In the genomic region with DNA sequence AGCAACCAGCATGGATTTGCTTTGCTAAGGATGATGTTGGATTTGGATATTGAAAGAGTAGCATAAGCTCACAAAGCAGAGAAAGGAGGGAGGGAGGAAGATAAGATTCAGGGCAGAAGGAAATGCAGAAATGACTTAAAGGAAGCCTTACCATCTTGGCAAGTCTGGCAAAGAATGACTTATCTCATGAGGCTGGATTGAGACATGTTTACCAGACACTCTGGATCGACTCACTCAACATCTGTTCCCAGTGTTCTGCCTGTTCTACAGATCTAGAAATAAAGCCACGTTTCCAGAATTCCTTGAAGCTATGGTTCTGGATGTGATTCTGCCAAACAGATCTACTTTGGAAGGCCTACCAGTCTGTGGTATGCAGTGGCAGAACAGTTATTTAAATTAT, we compare ENCODE assay signal across 19 cellular contexts.
"Had no signal": no experiment of that assay in that cellular context is flagged by ENCODE, and none has a peak within 500 bp of the region (broad histone marks: within the 10 kb centered on the region; RNA-seq: fewer than 3 reads in every experiment).

No MANE protein-coding gene starts in this region.

- H3K4me1 ChIP-seq: breast epithelium, esophagus squamous epithelium, right atrium auricular region had no signal

- H3K9me3 ChIP-seq: neutrophil, right atrium auricular region had no signal

- H3K4me3 Mint-ChIP-seq: activated CD4-positive, alpha-beta memory T cell treated with anti-CD3 and anti-CD28 coated beads for 36 hours; activated CD4-positive, alpha-beta T cell treated with anti-CD3 and anti-CD28 coated beads for 36 hours; activated naive CD8-positive, alpha-beta T cell treated with anti-CD3 and anti-CD28 coated beads for 36 hours; activated T-cell treated with anti-CD3 and anti-CD28 coated beads, Interleukin-2, amount 50 U/mL, for 24 hours; T-helper 17 cell; type B pancreatic cell had no signal

- H3K27me3 ChIP-seq: breast epithelium, neutrophil, right atrium auricular region had no signal

- H3K27ac Mint-ChIP-seq: activated CD4-positive, alpha-beta memory T cell treated with anti-CD3 and anti-CD28 coated beads for 36 hours; activated CD4-positive, alpha-beta T cell treated with anti-CD3 and anti-CD28 coated beads for 36 hours; activated T-cell treated with anti-CD3 and anti-CD28 coated beads, Interleukin-2, amount 50 U/mL, for 24 hours; naive B cell; T-helper 17 cell; type B pancreatic cell had no signal

- DNase-seq: activated CD4-positive, alpha-beta memory T cell treated with anti-CD3 and anti-CD28 coated beads for 36 hours; activated CD4-positive, alpha-beta T cell treated with anti-CD3 and anti-CD28 coated beads for 36 hours; activated effector memory CD4-positive, alpha-beta T cell treated with Interleukin-2 at 50 U/mL for 16 hours; activated naive CD8-positive, alpha-beta T cell treated with anti-CD3 and anti-CD28 coated beads for 36 hours; activated T-cell treated with anti-CD3 and anti-CD28 coated beads, Interleukin-2, amount 50 U/mL, for 24 hours; aorta; esophagus squamous epithelium; naive B cell; stimulated activated CD4-positive, alpha-beta T cell treated with anti-CD3 and anti-CD28 coated beads, Interleukin-4, amount 100 ng/mL, for 24 hours; stimulated activated naive CD4-positive, alpha-beta T cell; T-helper 17 cell had no signal

- H3K27me3 Mint-ChIP-seq: activated naive CD8-positive, alpha-beta T cell treated with anti-CD3 and anti-CD28 coated beads for 36 hours; activated T-cell treated with anti-CD3 and anti-CD28 coated beads, Interleukin-2, amount 50 U/mL, for 24 hours; progenitor cell of endocrine pancreas; type B pancreatic cell had no signal

- H3K36me3 ChIP-seq: breast epithelium, esophagus squamous epithelium, neutrophil, right atrium auricular region had no signal

- ATAC-seq: activated CD4-positive, alpha-beta T cell treated with anti-CD3 and anti-CD28 coated beads for 36 hours; left lobe of liver; SK-N-SH treated with all-trans-retinoic acid at 6 μM for 48 hours; T-helper 17 cell had no signal

- H3K27ac ChIP-seq: breast epithelium, esophagus squamous epithelium, neutrophil, right atrium auricular region, skin epidermis had no signal

- H3K4me3 ChIP-seq: breast epithelium, esophagus squamous epithelium, right atrium auricular region, skin epidermis had no signal
